Comparison of ENCODE assay signal across 28 cellular contexts in the genomic region with DNA sequence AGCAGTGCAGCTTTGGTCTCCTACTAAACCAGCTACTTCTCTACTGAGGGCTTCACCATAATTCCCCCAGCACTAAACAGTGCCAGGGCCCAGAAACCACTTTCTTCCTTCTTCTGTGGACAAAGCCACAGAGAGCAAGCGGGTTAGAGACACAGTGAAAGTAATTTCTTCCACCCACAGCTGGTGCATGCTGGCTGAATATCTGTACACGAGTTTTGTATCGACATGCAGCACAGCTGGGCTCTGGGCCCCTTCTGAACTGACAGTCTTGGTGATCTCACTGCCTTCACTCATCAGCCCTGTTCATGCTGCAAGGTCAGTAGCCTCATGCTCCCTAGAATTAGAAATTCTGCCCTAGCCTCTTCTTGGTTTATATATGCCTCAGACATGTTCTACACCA.
"Had no signal": no experiment of that assay in that cellular context is flagged by ENCODE, and none has a peak within 500 bp of the region (broad histone marks: within the 10 kb centered on the region; RNA-seq: fewer than 3 reads in every experiment).

No MANE protein-coding gene starts in this region.

- H3K4me2 ChIP-seq: neural progenitor cell, smooth muscle cell had no signal

- DNase-seq: colonic mucosa; effector CD8-positive, alpha-beta T cell; endodermal cell; foreskin fibroblast; gastrocnemius medialis; heart right ventricle; hypothalamus; immature natural killer cell; islet precursor cell; kidney glomerular epithelial cell; left ventricle myocardium superior; lower lobe of right lung; stimulated activated CD4-positive, alpha-beta T cell treated with anti-CD3 and anti-CD28 coated beads, Interleukin-12 subunit alpha, Interleukin-12 subunit beta, amount 100 ng/mL, for 4 hours; stimulated activated CD4-positive, alpha-beta T cell treated with anti-CD3 and anti-CD28 coated beads, Interleukin-1b, Interleukin-23, amount 100 ng/mL, for 48 hours; stimulated activated CD4-positive, alpha-beta T cell treated with anti-CD3 and anti-CD28 coated beads, Interleukin-4, amount 100 ng/mL, for 1 hour; stimulated activated CD8-positive, alpha-beta memory T cell treated with anti-CD3 and anti-CD28 coated beads, Interleukin-4, amount 100 ng/mL, for 48 hours; stimulated activated naive CD4-positive, alpha-beta T cell; stimulated activated naive CD8-positive, alpha-beta T cell treated with anti-CD3 and anti-CD28 coated beads, Interleukin-15, amount 100 ng/mL, for 72 hours; transverse colon had no signal

- H3K4me1 ChIP-seq: colonic mucosa, gastrocnemius medialis, heart right ventricle, lower lobe of right lung, parathyroid adenoma, suprapubic skin, transverse colon, vagina had no signal

- H2AFZ ChIP-seq: neural progenitor cell, parathyroid adenoma had no signal

- H3K9ac ChIP-seq: neural progenitor cell, parathyroid adenoma had no signal

- H3K79me2 ChIP-seq: parathyroid adenoma had no signal

- H3K27ac ChIP-seq: colonic mucosa, epithelial cell of prostate, gastrocnemius medialis, heart right ventricle, lower lobe of right lung, neural progenitor cell, parathyroid adenoma, suprapubic skin, transverse colon, vagina had no signal

- ATAC-seq: esophagus mucosa; gastrocnemius medialis; heart right ventricle; left ventricle myocardium superior; lower lobe of right lung; natural killer cell treated with Interleukin-12 subunit alpha and Interleukin-12 subunit beta and Interleukin-15 and Interleukin-18, amount 100 ng/mL, for 72 hours; sciatic nerve; stimulated activated naive CD8-positive, alpha-beta T cell treated with anti-CD3 and anti-CD28 coated beads, Interleukin-15, amount 100 ng/mL, for 72 hours had no signal

- H3K9me3 ChIP-seq: colonic mucosa, gastrocnemius medialis, heart right ventricle, lower lobe of right lung, suprapubic skin, transverse colon, vagina had no signal

- H3K36me3 ChIP-seq: colonic mucosa, gastrocnemius medialis, heart right ventricle, lower lobe of right lung, neural progenitor cell, suprapubic skin, transverse colon, vagina had no signal

- H3K4me3 ChIP-seq: colonic mucosa, gastrocnemius medialis, heart right ventricle, lower lobe of right lung, neural progenitor cell, smooth muscle cell, suprapubic skin, transverse colon, vagina had no signal

- H3K27me3 ChIP-seq: colonic mucosa, gastrocnemius medialis, neural progenitor cell, transverse colon, vagina had no signal
